In genomic region chr3:15795563-15796308, GRCh38 we compare ENCODE assay signal across 9 cellular contexts. TPM values are rescaled to one million over a fixed set of nuclear protein-coding genes. Genes with fewer than 3 reads are reported as not detected.
DNase-seq lines count a peak whose midpoint lies in the region; ATAC-seq, FAIRE-seq and TF ChIP-seq lines count a peak whose summit lies in the region.
"Had no signal": no experiment of that assay in that cellular context is flagged by ENCODE, and none has a peak within 500 bp of the region (broad histone marks: within the 10 kb centered on the region; RNA-seq: fewer than 3 reads in every experiment).

No MANE protein-coding gene starts in this region.

- POLR2A ChIA-PET in K562 (lab: Yijun Ruan, JAX), result interaction anchor here (0.7 to 1.5 kb wide), 2 partner anchors 8 to 51 kb away, joined by 4 to 16 read pairs; no protein-coding TSS in a partner anchor

- peak overlapping the region; percentile 82; the same call in 2 of the 3 replicates for H3K27ac ChIP-seq in K562 (ENCODE audit: extremely low read depth, low read depth, low read length)
- H3K27ac ChIP-seq in aorta (ENCODE audit: low read depth in 1 of 2, low read length in 2 of 2), result no peak overlapping the region

- 0 out of 2 replicates have a peak, but pooled peaks have one; percentile 42 for TF ChIP-seq EP300 in K562 (IDR thresholded peaks at IDR 0.05; ENCODE audit: low read length)

- H3K9me3 ChIP-seq in MG63, result peaks cover 3% of the 10 kb centered on the region; the same call in 1 of the 2 replicates
- no peaks in the 10 kb centered on the region for H3K9me3 ChIP-seq in K562 (replicated peaks; ENCODE audit: control insufficient read depth, insufficient read depth, low read depth, low read length)
- no peaks in the 10 kb centered on the region for H3K9me3 ChIP-seq in aorta (ENCODE audit: control insufficient read depth, low read length)

- H3K36me3 Mint-ChIP-seq in activated CD4-positive, alpha-beta T cell treated with anti-CD3 and anti-CD28 coated beads, Interleukin-2, amount 10 ng/mL, durations not matched to agents 24 days and 14 days (ENCODE audit: low read depth), result peaks cover 26% of the 10 kb centered on the region

- H3K4me2 ChIP-seq in K562 (ENCODE audit: insufficient read depth, low read length), result peak overlapping the region; percentile 33

- ATAC-seq in K562 (peak; percentile 6), HG03460 (IDR thresholded peaks at IDR 0.05; ENCODE audit: unreplicated experiment) (no peak), aorta (ENCODE audit: low FRiP score) (no peak), HG02571 (IDR thresholded peaks at IDR 0.05; ENCODE audit: unreplicated experiment) (no peak)

- no peak for TF ChIP-seq POLR2A in K562 (conservative IDR thresholded peaks at IDR 0.05)

- 3% methylated on average over 4 of the region's 4 CpGs for WGBS in K562 (ENCODE audit: insufficient coverage, low coverage, missing lambda C conversion rate)
- WGBS in aorta, 2 donors, result 31 to 32% methylated on average over 4 of the region's 4 CpGs

- peaks cover 62% of the 10 kb centered on the region for H3K4me1 Mint-ChIP-seq in activated CD4-positive, alpha-beta T cell treated with anti-CD3 and anti-CD28 coated beads, Interleukin-2, amount 10 ng/mL, durations not matched to agents 24 days and 14 days

- peaks cover 94% of the 10 kb centered on the region for H3K79me2 ChIP-seq in K562 (ENCODE audit: control insufficient read depth, insufficient read depth, low read length)

- in situ Hi-C loops in K562 (cut with MboI), result no loop called here

- TF ChIP-seq RAD21 in K562 (CRISPR knock-in tag; conservative IDR thresholded peaks at IDR 0.05 in 1 of 2, IDR thresholded peaks at IDR 0.05 in 1 of 2), result no peak

- intact Hi-C loops in activated CD4-positive, alpha-beta T cell treated with anti-CD3 and anti-CD28 coated beads, Interleukin-2, amount 10 ng/mL, durations not matched to agents 24 days and 14 days (cut with micrococcal nuclease), result loop anchor here (2.0 to 5.0 kb wide), 2 partner anchors 15 to 507 kb away; no protein-coding TSS in a partner anchor
- intact Hi-C loops in K562 (cut with micrococcal nuclease), result no loop called here
- intact Hi-C loops in aorta (cut with DNase I), result loop anchor here in 1 of 2 donors (5.0 kb wide), 1 partner anchor 163 kb away; no protein-coding TSS in a partner anchor

- no peaks in the 10 kb centered on the region for H3K27me3 Mint-ChIP-seq in activated CD4-positive, alpha-beta T cell treated with anti-CD3 and anti-CD28 coated beads, Interleukin-2, amount 10 ng/mL, durations not matched to agents 24 days and 14 days
- H3K27me3 Mint-ChIP-seq: activated naive CD8-positive, alpha-beta T cell treated with anti-CD3 and anti-CD28 coated beads, Interleukin-2, amount 10 ng/mL, durations not matched to agents 7 days and 5 days had no signal

- H3K4me1 ChIP-seq in K562 (replicated peaks in 1 of 2; ENCODE audit: control insufficient read depth in 2 of 2, insufficient read depth in 2 of 2, low read length in 2 of 2), result peaks cover 0 to 13% of the 10 kb centered on the region in 2 experiments; a peak in 4 of 5 replicates
- H3K4me1 ChIP-seq in aorta (ENCODE audit: control insufficient read depth in 1 of 2, insufficient read depth in 2 of 2, low read length in 2 of 2), result peaks cover 0 to 2% of the 10 kb centered on the region in 2 donors

- no TSS peak for BruUV-seq in K562 (replicated peaks; lab: Mats Ljungman, UMichigan)

- H3K9ac ChIP-seq in K562 (ENCODE audit: insufficient read depth in 1 of 2, low read depth in 2 of 2, low read length in 2 of 2), result peak overlapping the region in 1 of 2 experiments; percentile 67; a peak in 2 of 4 replicates

- peak overlapping the region; percentile 77 for H3K4me3 Mint-ChIP-seq in activated CD4-positive, alpha-beta T cell treated with anti-CD3 and anti-CD28 coated beads, Interleukin-2, amount 10 ng/mL, durations not matched to agents 24 days and 14 days

- peak overlapping the region; percentile 79 for H3K27ac Mint-ChIP-seq in activated CD4-positive, alpha-beta T cell treated with anti-CD3 and anti-CD28 coated beads, Interleukin-2, amount 10 ng/mL, durations not matched to agents 24 days and 14 days
- H3K27ac Mint-ChIP-seq: activated naive CD8-positive, alpha-beta T cell treated with anti-CD3 and anti-CD28 coated beads, Interleukin-2, amount 10 ng/mL, durations not matched to agents 7 days and 5 days had no signal

- no peak for TF ChIP-seq CTCF in K562 (IDR thresholded peaks at IDR 0.05 in 2 of 3, conservative IDR thresholded peaks at IDR 0.05 in 1 of 3; ENCODE audit: insufficient read depth in 2 of 3, low read depth in 1 of 3, low read length in 3 of 3)

- H3K9me3 Mint-ChIP-seq in activated CD4-positive, alpha-beta T cell treated with anti-CD3 and anti-CD28 coated beads, Interleukin-2, amount 10 ng/mL, durations not matched to agents 24 days and 14 days, result peaks cover 16% of the 10 kb centered on the region

- H4K20me1 ChIP-seq in K562 (replicated peaks; ENCODE audit: control insufficient read depth, insufficient read depth, low read length), result no peaks in the 10 kb centered on the region

- H3K36me3 ChIP-seq in MG63 (peaks cover 23% of the 10 kb centered on the region), K562 (ENCODE audit: control insufficient read depth, insufficient read depth, low read length) (peaks cover 19% of the 10 kb centered on the region; the same call in 2 of the 3 replicates), aorta (ENCODE audit: control insufficient read depth in 1 of 2, insufficient read depth in 2 of 2, low read length in 1 of 2) (no peaks in the 10 kb centered on the region)

- no peak overlapping the region for H2AFZ ChIP-seq in K562 (ENCODE audit: low read depth, low read length)

- H3K4me3 ChIP-seq in MG63, result peak overlapping the region; percentile 52
- H3K4me3 ChIP-seq in K562, result peak overlapping the region; percentile 30
- H3K4me3 ChIP-seq in aorta (ENCODE audit: low read length in 2 of 2), result no peak overlapping the region

- H3K27me3 ChIP-seq in MG63 (no peaks in the 10 kb centered on the region), K562 (ENCODE audit: control insufficient read depth in 2 of 2, insufficient read depth in 2 of 2, low read length in 2 of 2) (no peaks in the 10 kb centered on the region), aorta (ENCODE audit: control insufficient read depth in 1 of 2, insufficient read depth in 2 of 2, low read length in 1 of 2) (no peaks in the 10 kb centered on the region)

- no peaks in the 10 kb centered on the region for H3K9me1 ChIP-seq in K562 (ENCODE audit: control insufficient read depth, insufficient read depth, low read length)

- no peak for FAIRE-seq in K562 (lab: Jason Lieb, UNC)

- CTCF ChIA-PET in K562 (lab: Yijun Ruan, JAX; ENCODE audit: low intra/inter-chr PET ratio), result no interaction called here

- DNase-seq in activated CD4-positive, alpha-beta T cell treated with anti-CD3 and anti-CD28 coated beads, Interleukin-2, amount 10 ng/mL, durations not matched to agents 24 days and 14 days, result peak; percentile 75
- DNase-seq in activated CD4-positive, alpha-beta T cell treated with anti-CD3 and anti-CD28 coated beads for 4 hours, result no peak
- DNase-seq in MG63, result no peak
- DNase-seq in K562 (ENCODE audit: extremely low read depth in 1 of 4, low spot score in 3 of 4), result peak in 1 of 4 experiments; percentile 35
- peak; percentile 56 for DNase-seq in midbrain (lab: John Stamatoyannopoulos, UW)
- DNase-seq in aorta, result no peak
- DNase-seq: activated naive CD8-positive, alpha-beta T cell treated with anti-CD3 and anti-CD28 coated beads, Interleukin-2, amount 10 ng/mL, durations not matched to agents 7 days and 5 days had no signal

TF ChIP-seq in K562, 482 proteins besides CTCF, POLR2A, EP300 and RAD21 (continues in another document):
- TF ChIP-seq CEBPB (tag; IDR thresholded peaks at IDR 0.05) (peak; percentile 32), ZNF639 (CRISPR knock-in tag; conservative IDR thresholded peaks at IDR 0.05 in 1 of 2, IDR thresholded peaks at IDR 0.05 in 1 of 2) (peak in 1 of 2 experiments; percentile 45; a peak in 1 of 4 replicates), FOXJ2 (tag; IDR thresholded peaks at IDR 0.05) (peak; percentile 90)

RNA-seq across cellular contexts. Expression of gene ANKRD28, which starts 2.0 kb away (rescaled TPM):
- total RNA-seq in activated CD4-positive, alpha-beta T cell treated with anti-CD3 and anti-CD28 coated beads, Interleukin-2, amount 10 ng/mL, durations not matched to agents 24 days and 14 days, result 38.1 and 38.7 TPM in 2 replicates
- 25.1 and 31.1 TPM in 2 replicates for total RNA-seq in MG63 (2014; rRNA removed; shearing (Covaris generic); ENCODE audit: low replicate concordance)
- total RNA-seq in K562 (2011; cell fraction: chromatin; rRNA removed; ENCODE audit: low replicate concordance), result 112 and 305 TPM in 2 replicates
- 35.9 and 58.7 TPM in 2 replicates for total RNA-seq in K562 (2011; cell fraction: nucleolus; rRNA removed)
- 85.0 and 104 TPM in 2 replicates for total RNA-seq in K562 (2011; cell fraction: nucleoplasm; rRNA removed)
- total RNA-seq in K562 (2014; rRNA removed) (33.6 and 38.6 TPM in 2 replicates), K562 (2014; rRNA removed; fragmentation: Illumina TruSeq; extraction: Trizol) (48.6 and 57.4 TPM in 2 replicates), K562 (2015; rRNA removed; fragmentation: Illumina TruSeq; extraction: Trizol) (52.9 and 56.4 TPM in 2 replicates), K562 (2021) (48.6 and 53.0 TPM in 2 replicates), aorta (10 to 100 TPM; 52.7 to 61.3 TPM)
- polyA plus RNA-seq in K562 (2011; rRNA removed) (66.0 and 71.7 TPM in 2 replicates), K562 (2014; fragmentation: Illumina TruSeq; extraction: Trizol) (36.7 and 42.4 TPM in 2 replicates), K562 (2014; fragmentation: Nextera tagmentation; extraction: Ambion mirVana) (10 to 100 TPM; 11.7 to 13.4 TPM), K562 (2014; rRNA removed) (25.0 and 29.3 TPM in 2 replicates), aorta (10 to 100 TPM in 1 of 2 donors, 1 to 10 TPM in 1; 5.6 to 17.8 TPM)
- polyA plus RNA-seq in K562 (2011; cell fraction: cytosol; rRNA removed), result 25.2 and 40.6 TPM in 2 replicates
- 61.1 and 103 TPM in 2 replicates for polyA plus RNA-seq in K562 (2011; cell fraction: nucleus; rRNA removed)
- 31.5 and 33.0 TPM in 2 replicates for polyA plus RNA-seq in K562 (2012)
- 187 and 268 TPM in 2 replicates for polyA minus RNA-seq in K562 (2011; rRNA and poly(A)+ RNA removed)
- 44.7 and 62.7 TPM in 2 replicates for polyA minus RNA-seq in K562 (2011; cell fraction: cytosol; rRNA and poly(A)+ RNA removed)
- polyA minus RNA-seq in K562 (2011; cell fraction: nucleus; rRNA and poly(A)+ RNA removed), result 57.1 and 160 TPM in 2 replicates

Comparison
In these comparisons a context has a peak if more than half of its experiments do, and no peak if none do; other contexts are left out.
1. DNase-seq: peak in activated CD4-positive, alpha-beta T cell treated with anti-CD3 and anti-CD28 coated beads, Interleukin-2, amount 10 ng/mL, durations not matched to agents 24 days and 14 days (single experiment) and midbrain (single experiment); none in activated CD4-positive, alpha-beta T cell treated with anti-CD3 and anti-CD28 coated beads for 4 hours (0 of 2), MG63 (single experiment) and aorta (0 of 2).
2. H3K4me3 ChIP-seq: peak in MG63 (single experiment) and K562 (single experiment); none in aorta (0 of 2).